ENCODE assay signal across 1 cellular context in genomic region chr15:78178056-78178455, GRCh38.
TF ChIP-seq lines count a peak whose summit lies in the region.

No MANE protein-coding gene starts in this region.

TF ChIP-seq in GM12878, 131 proteins besides CTCF, POLR2A, EP300 and RAD21:
- no peak for TF ChIP-seq SP1 (IDR thresholded peaks at IDR 0.05; ENCODE audit: low read depth, low read length)
- TF ChIP-seq NRF1 (conservative IDR thresholded peaks at IDR 0.05; ENCODE audit: low read depth, low read length) = no peak
- no peak for TF ChIP-seq HDGF (IDR thresholded peaks at IDR 0.05)
- TF ChIP-seq PAX5 (IDR thresholded peaks at IDR 0.05; ENCODE audit: borderline replicate concordance, low read depth, low read length) = no peak
- TF ChIP-seq CBX5 (IDR thresholded peaks at IDR 0.05; ENCODE audit: low read depth) = no peak
- no peak for TF ChIP-seq ZBTB33 (IDR thresholded peaks at IDR 0.05)
- TF ChIP-seq JUNB (IDR thresholded peaks at IDR 0.05) = no peak
- TF ChIP-seq E2F8 (IDR thresholded peaks at IDR 0.05; ENCODE audit: low read depth, partially characterized antibody) = no peak
- TF ChIP-seq BRCA1 (IDR thresholded peaks at IDR 0.05; ENCODE audit: low read depth, low read length) = no peak
